In genomic region chr16:57019746-57020145, GRCh38 we compare ENCODE assay signal across 21 cellular contexts. TPM values are rescaled to one million over a fixed set of nuclear protein-coding genes. Genes with fewer than 3 reads are reported as not detected.
A peak's percentile ranks its signal among the peaks of the same experiment; 100 is the strongest.
DNase-seq lines count a peak whose midpoint lies in the region; ATAC-seq and TF ChIP-seq lines count a peak whose summit lies in the region.
"Had no signal": no experiment of that assay in that cellular context is flagged by ENCODE, and none has a peak within 500 bp of the region (broad histone marks: within the 10 kb centered on the region; RNA-seq: fewer than 3 reads in every experiment).

No MANE protein-coding gene starts in this region.

- peak overlapping the region; percentile 65 for H3K27ac ChIP-seq in Karpas-422 (ENCODE audit: low read length)
- H3K27ac ChIP-seq: dorsolateral prefrontal cortex, RWPE1, suprapubic skin, VCaP had no signal

- H4K20me1 ChIP-seq in Karpas-422 (ENCODE audit: insufficient read depth, low read depth, low read length), result no peaks in the 10 kb centered on the region

- no peak overlapping the region for H3K4me2 ChIP-seq in Karpas-422 (ENCODE audit: low read depth, low read length, poor library complexity, severe bottlenecking)
- H3K4me2 ChIP-seq: smooth muscle cell had no signal

- H3K27ac Mint-ChIP-seq in activated naive CD8-positive, alpha-beta T cell, result peak overlapping the region; percentile 83
- H3K27ac Mint-ChIP-seq in activated naive CD8-positive, alpha-beta T cell treated with anti-CD3 and anti-CD28 coated beads, Interleukin-2, amount 50 U/mL, for 24 hours, result no peak overlapping the region
- H3K27ac Mint-ChIP-seq: activated naive CD4-positive, alpha-beta T cell treated with anti-CD3 and anti-CD28 coated beads, Interleukin-2, amount 10 ng/mL, durations not matched to agents 7 days and 5 days; T-helper 2 cell treated with Interferon-gamma antibody and Interleukin-4, amounts not matched to agents 5 μg/mL and 100 μg/mL, for 36 hours had no signal

- no peaks in the 10 kb centered on the region for H3K9me2 ChIP-seq in Karpas-422 (replicated peaks; ENCODE audit: insufficient read depth, low read length)

- no peak overlapping the region for H2AFZ ChIP-seq in Karpas-422 (ENCODE audit: low read length)

- peaks cover 13% of the 10 kb centered on the region for H3K79me2 ChIP-seq in Karpas-422 (ENCODE audit: low read length)

- no peak for DNase-seq in activated naive CD8-positive, alpha-beta T cell treated with anti-CD3 and anti-CD28 coated beads, Interleukin-2, amount 50 U/mL, for 24 hours
- no peak for DNase-seq in Karpas-422
- peak; percentile 57 for DNase-seq in fibroblast of mammary gland (ENCODE audit: low read depth)
- DNase-seq in occipital lobe (lab: John Stamatoyannopoulos, UW), result no peak
- DNase-seq in hypothalamus (lab: John Stamatoyannopoulos, UW), result no peak
- DNase-seq in activated CD4-positive, CD25-positive, alpha-beta regulatory T cell treated with anti-CD3 and anti-CD28 coated beads, Interleukin-2, amount 50 U/mL, for 72 hours, result no peak
- DNase-seq: activated CD4-positive, alpha-beta T cell treated with anti-CD3 and anti-CD28 coated beads, Interleukin-2, amount 50 U/mL, for 48 hours; activated naive CD4-positive, alpha-beta T cell treated with anti-CD3 and anti-CD28 coated beads, Interleukin-2, amount 10 ng/mL, durations not matched to agents 7 days and 5 days; dorsolateral prefrontal cortex; head of caudate nucleus; NCI-H1092 treated with DMSO at 0.1 percent for 48 hours; NCI-H2029; NCI-H226; retina had no signal

- H3K27me3 ChIP-seq in Karpas-422 (ENCODE audit: low read length), result no peaks in the 10 kb centered on the region
- H3K27me3 ChIP-seq: dorsolateral prefrontal cortex, suprapubic skin had no signal

- no peak for ATAC-seq in activated naive CD8-positive, alpha-beta T cell treated with anti-CD3 and anti-CD28 coated beads, Interleukin-2, amount 50 U/mL, for 24 hours

- peaks cover 84% of the 10 kb centered on the region for H3K4me1 Mint-ChIP-seq in activated naive CD8-positive, alpha-beta T cell (ENCODE audit: low read depth)
- peaks cover 76% of the 10 kb centered on the region for H3K4me1 Mint-ChIP-seq in activated naive CD8-positive, alpha-beta T cell treated with anti-CD3 and anti-CD28 coated beads, Interleukin-2, amount 50 U/mL, for 24 hours

- H3K36me3 Mint-ChIP-seq in activated naive CD8-positive, alpha-beta T cell, result peaks cover 43% of the 10 kb centered on the region
- H3K36me3 Mint-ChIP-seq in activated naive CD8-positive, alpha-beta T cell treated with anti-CD3 and anti-CD28 coated beads, Interleukin-2, amount 50 U/mL, for 24 hours (ENCODE audit: low read depth), result peaks cover 65% of the 10 kb centered on the region

- H3K36me3 ChIP-seq in Karpas-422 (ENCODE audit: insufficient read depth, low read length), result peaks cover 16% of the 10 kb centered on the region

- no peaks in the 10 kb centered on the region for H3K27me3 Mint-ChIP-seq in activated naive CD8-positive, alpha-beta T cell
- no peaks in the 10 kb centered on the region for H3K27me3 Mint-ChIP-seq in activated naive CD8-positive, alpha-beta T cell treated with anti-CD3 and anti-CD28 coated beads, Interleukin-2, amount 50 U/mL, for 24 hours
- H3K27me3 Mint-ChIP-seq: activated naive CD4-positive, alpha-beta T cell treated with anti-CD3 and anti-CD28 coated beads, Interleukin-2, amount 10 ng/mL, durations not matched to agents 7 days and 5 days had no signal

- peaks cover 24% of the 10 kb centered on the region for H3K4me1 ChIP-seq in Karpas-422 (ENCODE audit: low read length)
- H3K4me1 ChIP-seq: suprapubic skin had no signal

- no peaks in the 10 kb centered on the region for H3K9me3 ChIP-seq in Karpas-422 (ENCODE audit: low read length)
- H3K9me3 ChIP-seq: suprapubic skin had no signal

- H3K4me3 ChIP-seq in Karpas-422 (ENCODE audit: low read length) (no peak overlapping the region), fibroblast of mammary gland (ENCODE audit: control insufficient read depth, low read depth, low read length) (no peak overlapping the region)
- H3K4me3 ChIP-seq: dorsolateral prefrontal cortex, smooth muscle cell, suprapubic skin had no signal

- TF ChIP-seq CTCF in fibroblast of mammary gland (conservative IDR thresholded peaks at IDR 0.05; ENCODE audit: control insufficient read depth, insufficient read depth, low read depth, low read length), result no peak

- no peak overlapping the region for H3K9ac ChIP-seq in Karpas-422 (ENCODE audit: low read length)

- no peaks in the 10 kb centered on the region for H3K9me3 Mint-ChIP-seq in activated naive CD8-positive, alpha-beta T cell (ENCODE audit: low read depth)
- H3K9me3 Mint-ChIP-seq in activated naive CD8-positive, alpha-beta T cell treated with anti-CD3 and anti-CD28 coated beads, Interleukin-2, amount 50 U/mL, for 24 hours, result no peaks in the 10 kb centered on the region
- H3K9me3 Mint-ChIP-seq: activated naive CD4-positive, alpha-beta T cell treated with anti-CD3 and anti-CD28 coated beads, Interleukin-2, amount 10 ng/mL, durations not matched to agents 7 days and 5 days; T-helper 2 cell treated with Interferon-gamma antibody and Interleukin-4, amounts not matched to agents 5 μg/mL and 100 μg/mL, for 36 hours had no signal

- no peak overlapping the region for H3K4me3 Mint-ChIP-seq in activated naive CD8-positive, alpha-beta T cell
- no peak overlapping the region for H3K4me3 Mint-ChIP-seq in activated naive CD8-positive, alpha-beta T cell treated with anti-CD3 and anti-CD28 coated beads, Interleukin-2, amount 50 U/mL, for 24 hours
- H3K4me3 Mint-ChIP-seq: activated naive CD4-positive, alpha-beta T cell treated with anti-CD3 and anti-CD28 coated beads, Interleukin-2, amount 10 ng/mL, durations not matched to agents 7 days and 5 days; T-helper 2 cell treated with Interferon-gamma antibody and Interleukin-4, amounts not matched to agents 5 μg/mL and 100 μg/mL, for 36 hours had no signal

RNA-seq across cellular contexts. Expression of gene NLRC5, which starts 30.4 kb away (rescaled TPM):
- 103 and 116 TPM in 2 replicates for total RNA-seq in Karpas-422 (2014; rRNA removed; shearing (Covaris generic); ENCODE audit: low replicate concordance)
- 2.0 TPM for total RNA-seq in occipital lobe

RNA-seq across cellular contexts. Expression of gene CETP, which starts 58.0 kb away (rescaled TPM):
- total RNA-seq in Karpas-422 (2014; rRNA removed; shearing (Covaris generic); ENCODE audit: low replicate concordance), result 0.32 and 0.48 TPM in 2 replicates
- 0.62 TPM for total RNA-seq in occipital lobe
- total RNA-seq: G401, smooth muscle cell had no signal

Comparison
In these comparisons a context has a peak if more than half of its experiments do, and no peak if none do; other contexts are left out.
1. RNA of gene NLRC5, which starts 30.4 kb away (total RNA-seq): 103 to 116 TPM in Karpas-422; 2.0 TPM in occipital lobe (single experiment); every median in the first group is over 10 times any median in the second.